ENCODE assay signal across 1 cellular context in the genomic region with DNA sequence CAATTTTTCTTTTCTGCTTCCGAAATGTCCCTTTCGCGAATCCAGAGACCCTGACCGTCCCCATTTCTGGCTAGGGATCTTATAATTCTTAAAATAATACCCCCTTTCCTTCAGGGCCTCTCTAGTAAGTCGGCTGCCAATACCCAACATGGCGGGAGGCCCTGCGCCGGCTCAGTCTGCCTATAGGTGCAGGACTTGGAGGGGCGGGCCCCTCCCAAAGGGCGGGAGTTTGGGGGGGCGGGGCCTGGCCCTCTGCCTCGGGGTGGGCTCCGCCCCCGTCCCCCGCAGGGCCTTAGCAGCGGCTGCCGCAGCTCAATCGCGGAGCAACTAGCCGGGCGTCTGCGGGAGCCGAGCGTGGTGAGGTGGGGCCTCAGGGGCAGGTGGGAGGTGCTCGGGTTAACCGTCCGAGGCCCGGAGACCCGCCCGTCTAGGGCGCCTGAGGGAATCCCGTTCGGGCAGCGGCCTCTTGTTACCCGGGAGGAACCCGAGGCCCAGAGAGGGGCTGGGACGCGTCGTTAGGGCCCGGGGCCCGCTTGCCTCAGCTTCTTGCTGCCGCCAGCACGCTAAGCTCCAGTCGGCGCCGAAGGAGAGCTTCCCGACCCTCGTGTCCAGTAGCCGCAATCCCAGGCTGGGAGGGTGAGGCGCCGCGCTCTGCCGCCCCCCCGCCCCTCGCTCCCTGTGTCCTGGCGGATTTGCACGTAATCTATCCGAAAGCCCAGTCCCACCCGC.
TF ChIP-seq lines count a peak whose summit lies in the region.

Gene CEP250 (plus strand): TSS at position 718 of the 729 bp plus-strand sequence. CDS start 6,770 bp downstream, outside the sequence.

TF ChIP-seq in H1, 55 proteins besides CTCF, POLR2A, EP300 and RAD21:
- TF ChIP-seq KDM1A (IDR thresholded peaks at IDR 0.05; ENCODE audit: borderline replicate concordance, low read length) (no peak), KDM5A (IDR thresholded peaks at IDR 0.05; ENCODE audit: low read length) (no peak), JUND (IDR thresholded peaks at IDR 0.05; ENCODE audit: low read length) (no peak; the same call in 1 of the 2 replicates), SRF (IDR thresholded peaks at IDR 0.05; ENCODE audit: low read depth, low read length) (no peak), POLR2AphosphoS5 (IDR thresholded peaks at IDR 0.05; ENCODE audit: low read depth, low read length) (peak; percentile 69), ZNF274 (IDR thresholded peaks at IDR 0.05; ENCODE audit: borderline replicate concordance, extremely low read depth, low read length) (no peak), KDM4A (IDR thresholded peaks at IDR 0.05; ENCODE audit: low read depth, low read length, severe bottlenecking) (peak; percentile 50), FOSL1 (IDR thresholded peaks at IDR 0.05; ENCODE audit: insufficient read depth, low read depth, low read length) (no peak), TEAD4 (IDR thresholded peaks at IDR 0.05; ENCODE audit: low read depth, low read length) (no peak), MAFK (IDR thresholded peaks at IDR 0.05; ENCODE audit: low read depth, low read length) (no peak), MAX (IDR thresholded peaks at IDR 0.05) (no peak; the same call in 1 of the 2 replicates), RNF2 (IDR thresholded peaks at IDR 0.05; ENCODE audit: borderline replicate concordance, low read depth, low read length, missing control alignments, poor library complexity, severe bottlenecking) (no peak), RBBP5 (IDR thresholded peaks at IDR 0.05; ENCODE audit: borderline replicate concordance, low read depth, low read length) (peak; percentile 75; the same call in 1 of the 2 replicates), SAP30 (IDR thresholded peaks at IDR 0.05; ENCODE audit: insufficient read depth, insufficient replicate concordance, low read length) (no peak), USF2 (IDR thresholded peaks at IDR 0.05; ENCODE audit: low read length) (no peak), CHD7 (IDR thresholded peaks at IDR 0.05; ENCODE audit: insufficient replicate concordance, low read length) (no peak), TBP (IDR thresholded peaks at IDR 0.05; ENCODE audit: low read depth, low read length) (peak; percentile 10), SP1 (IDR thresholded peaks at IDR 0.05; ENCODE audit: low read depth, low read length) (peak; percentile 58), TAF7 (optimal IDR thresholded peaks at IDR 0.05; ENCODE audit: borderline replicate concordance, low read depth, low read length) (no peak), CBX8 (IDR thresholded peaks at IDR 0.05; ENCODE audit: borderline replicate concordance, low read depth, low read length) (no peak), TCF12 (IDR thresholded peaks at IDR 0.05; ENCODE audit: low read depth, low read length) (no peak), SP2 (IDR thresholded peaks at IDR 0.05; ENCODE audit: low read length) (no peak), SUZ12 (IDR thresholded peaks at IDR 0.05; ENCODE audit: low read length) (no peak), YY1 (IDR thresholded peaks at IDR 0.05; ENCODE audit: low read depth, low read length) (peak; percentile 98), CEBPB (IDR thresholded peaks at IDR 0.05; ENCODE audit: low read depth, low read length) (no peak), CBX5 (IDR thresholded peaks at IDR 0.05; ENCODE audit: low read depth, low read length) (no peak), BRCA1 (IDR thresholded peaks at IDR 0.05; ENCODE audit: low read depth, low read length) (no peak), NANOG (IDR thresholded peaks at IDR 0.05; ENCODE audit: insufficient read depth, low read depth, low read length, poor library complexity, severe bottlenecking) (no peak), RXRA (IDR thresholded peaks at IDR 0.05; ENCODE audit: insufficient read depth, low read depth, low read length) (no peak), HDAC6 (IDR thresholded peaks at IDR 0.05; ENCODE audit: low read depth, low read length) (no peak), CHD1 (IDR thresholded peaks at IDR 0.05; ENCODE audit: low read depth, low read length) (no peak), BACH1 (IDR thresholded peaks at IDR 0.05; ENCODE audit: low read length) (no peak), EZH2 (IDR thresholded peaks at IDR 0.05; ENCODE audit: low read depth, low read length, severe bottlenecking) (no peak), ASH2L (IDR thresholded peaks at IDR 0.05; ENCODE audit: low read length) (peak; percentile 62), SP4 (IDR thresholded peaks at IDR 0.05; ENCODE audit: low read length) (no peak; the same call in 1 of the 2 replicates), RFX5 (IDR thresholded peaks at IDR 0.05; ENCODE audit: borderline replicate concordance, low read depth, low read length) (no peak), TAF1 (IDR thresholded peaks at IDR 0.05; ENCODE audit: low read depth, low read length) (peak; percentile 79), SIN3A (conservative IDR thresholded peaks at IDR 0.05 in 1 of 2, IDR thresholded peaks at IDR 0.05 in 1 of 2; ENCODE audit: low read depth in 1 of 2, low read length in 2 of 2) (peak; percentile 11 to 59; a peak in 1 of 4 replicates), ATF3 (IDR thresholded peaks at IDR 0.05; ENCODE audit: insufficient read depth, low read depth, low read length) (0 out of 2 replicates have a peak, but pooled peaks have one; percentile 33), CHD2 (IDR thresholded peaks at IDR 0.05; ENCODE audit: low read length) (no peak), BCL11A (IDR thresholded peaks at IDR 0.05; ENCODE audit: low read depth in 2 of 2, low read length in 2 of 2) (no peak), SIRT6 (IDR thresholded peaks at IDR 0.05; ENCODE audit: low read length) (no peak), EGR1 (IDR thresholded peaks at IDR 0.05; ENCODE audit: borderline replicate concordance, low read depth, low read length) (no peak), JUN (IDR thresholded peaks at IDR 0.05; ENCODE audit: low read depth, low read length) (no peak), PHF8 (conservative IDR thresholded peaks at IDR 0.05; ENCODE audit: low read depth, low read length) (peak; percentile 61), GTF2F1 (IDR thresholded peaks at IDR 0.05; ENCODE audit: borderline replicate concordance, low read depth, low read length) (no peak), POU5F1 (IDR thresholded peaks at IDR 0.05; ENCODE audit: low read depth, low read length) (no peak), GABPA (IDR thresholded peaks at IDR 0.05; ENCODE audit: borderline replicate concordance, insufficient read depth, low read length) (no peak), SIX5 (IDR thresholded peaks at IDR 0.05; ENCODE audit: low read depth, low read length) (peak; percentile 25; the same call in 1 of the 2 replicates), NRF1 (IDR thresholded peaks at IDR 0.05; ENCODE audit: low read depth, low read length) (no peak), CREB1 (IDR thresholded peaks at IDR 0.05) (peak; percentile 34; the same call in 1 of the 2 replicates), CTBP2 (IDR thresholded peaks at IDR 0.05; ENCODE audit: borderline replicate concordance, insufficient read depth, insufficient read length, low read length) (no peak), HDAC2 (IDR thresholded peaks at IDR 0.05; ENCODE audit: borderline replicate concordance in 1 of 2, low read depth in 2 of 2, low read length in 2 of 2) (no peak)
- TF ChIP-seq, protein P1, sequence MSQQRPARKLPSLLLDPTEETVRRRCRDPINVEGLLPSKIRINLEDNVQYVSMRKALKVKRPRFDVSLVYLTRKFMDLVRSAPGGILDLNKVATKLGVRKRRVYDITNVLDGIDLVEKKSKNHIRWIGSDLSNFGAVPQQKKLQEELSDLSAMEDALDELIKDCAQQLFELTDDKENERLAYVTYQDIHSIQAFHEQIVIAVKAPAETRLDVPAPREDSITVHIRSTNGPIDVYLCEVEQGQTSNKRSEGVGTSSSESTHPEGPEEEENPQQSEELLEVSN (IDR thresholded peaks at IDR 0.05): peak; percentile 67; the same call in 1 of the 2 replicates
- TF ChIP-seq, protein P2, sequence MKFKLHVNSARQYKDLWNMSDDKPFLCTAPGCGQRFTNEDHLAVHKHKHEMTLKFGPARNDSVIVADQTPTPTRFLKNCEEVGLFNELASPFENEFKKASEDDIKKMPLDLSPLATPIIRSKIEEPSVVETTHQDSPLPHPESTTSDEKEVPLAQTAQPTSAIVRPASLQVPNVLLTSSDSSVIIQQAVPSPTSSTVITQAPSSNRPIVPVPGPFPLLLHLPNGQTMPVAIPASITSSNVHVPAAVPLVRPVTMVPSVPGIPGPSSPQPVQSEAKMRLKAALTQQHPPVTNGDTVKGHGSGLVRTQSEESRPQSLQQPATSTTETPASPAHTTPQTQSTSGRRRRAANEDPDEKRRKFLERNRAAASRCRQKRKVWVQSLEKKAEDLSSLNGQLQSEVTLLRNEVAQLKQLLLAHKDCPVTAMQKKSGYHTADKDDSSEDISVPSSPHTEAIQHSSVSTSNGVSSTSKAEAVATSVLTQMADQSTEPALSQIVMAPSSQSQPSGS (IDR thresholded peaks at IDR 0.05; ENCODE audit: low read length): no peak
